ENCODE assay signal across 22 cellular contexts in genomic region chr4:147312376-147313046, GRCh38.
A peak's percentile ranks its signal among the peaks of the same experiment; 100 is the strongest.
DNase-seq lines count a peak whose midpoint lies in the region; TF ChIP-seq lines count a peak whose summit lies in the region.
"Had no signal": no experiment of that assay in that cellular context is flagged by ENCODE, and none has a peak within 500 bp of the region (broad histone marks: within the 10 kb centered on the region; RNA-seq: fewer than 3 reads in every experiment).

No MANE protein-coding gene starts in this region.

- H3K9me3 ChIP-seq in SJCRH30 (replicated peaks) (no peaks in the 10 kb centered on the region), osteoblast (ENCODE audit: low read depth, low read length) (no peaks in the 10 kb centered on the region)
- H3K9me3 ChIP-seq: heart left ventricle, testis had no signal

- H4K20me1 ChIP-seq in osteoblast (ENCODE audit: insufficient read depth, low read length), result no peaks in the 10 kb centered on the region

- in situ Hi-C loops in ACHN (cut with HindIII; ENCODE audit: low pct_ligation_motif_present, low pct_unique_long_range_greater_than_20kb, low sequenced_read_pairs), result no loop called here

- H3K27me3 ChIP-seq in SJCRH30 (no peaks in the 10 kb centered on the region), osteoblast (ENCODE audit: insufficient read depth, low read length) (no peaks in the 10 kb centered on the region)
- H3K27me3 ChIP-seq: heart left ventricle, testis had no signal

- H3K4me1 ChIP-seq in SJCRH30 (peaks cover 6% of the 10 kb centered on the region), osteoblast (ENCODE audit: insufficient read depth, low read length) (peaks cover 3% of the 10 kb centered on the region)
- H3K4me1 ChIP-seq: heart left ventricle, testis had no signal

- H3K27ac ChIP-seq in SJCRH30 (no peak overlapping the region; the same call in 1 of the 2 replicates), osteoblast (ENCODE audit: low read depth, low read length) (no peak overlapping the region)
- H3K27ac ChIP-seq: heart left ventricle, testis had no signal

- peak; percentile 17 for DNase-seq in COLO829 (ENCODE audit: low spot score)
- DNase-seq in SJCRH30, result peak; percentile 9 to 42
- DNase-seq in fibroblast of villous mesenchyme (ENCODE audit: low read depth), result peak; percentile 88
- no peak for DNase-seq in osteoblast (ENCODE audit: insufficient read length, low spot score, missing footprints)
- DNase-seq in HuH-7.5 (ENCODE audit: low spot score), result no peak
- no peak for DNase-seq in SIG-M5 treated with dmso at 0.1 percent for 504 hours (lab: John Stamatoyannopoulos, UW; ENCODE audit: unreplicated experiment)
- no peak for DNase-seq in ACHN
- no peak for DNase-seq in COR-L47 (lab: John Stamatoyannopoulos, UW)
- DNase-seq: activated CD8-positive, alpha-beta memory T cell treated with anti-CD3 and anti-CD28 coated beads, Interleukin-2, amount 10 ng/mL, durations not matched to agents 7 days and 5 days; activated naive CD4-positive, alpha-beta T cell; caudate nucleus; heart left ventricle; left cardiac atrium; naive thymus-derived CD8-positive, alpha-beta T cell; NCI-H2029 treated with DMSO at 0.1 percent for 48 hours; NCI-H82; right cardiac atrium; RPMI8226; stimulated activated CD4-positive, alpha-beta T cell treated with anti-CD3 and anti-CD28 coated beads, Interleukin-2, amount 100 ng/mL, for 48 hours; stimulated activated CD8-positive, alpha-beta memory T cell treated with anti-CD3 and anti-CD28 coated beads, Interleukin-4, amount 100 ng/mL, for 48 hours; T-helper 1 cell; testis had no signal

- no peak overlapping the region; the same call in 1 of the 2 replicates for H3K4me3 ChIP-seq in SJCRH30
- no peak overlapping the region for H3K4me3 ChIP-seq in fibroblast of villous mesenchyme (ENCODE audit: low read depth, low read length)
- H3K4me3 ChIP-seq in osteoblast (ENCODE audit: insufficient read depth, low read length), result no peak overlapping the region
- H3K4me3 ChIP-seq: heart left ventricle, testis had no signal

- no peak for TF ChIP-seq CTCF in fibroblast of villous mesenchyme (IDR thresholded peaks at IDR 0.05; ENCODE audit: insufficient read depth, low read depth, low read length)
- no peak for TF ChIP-seq CTCF in osteoblast (IDR thresholded peaks at IDR 0.05; ENCODE audit: extremely low read depth, low read depth, low read length)

- no peaks in the 10 kb centered on the region for H3K36me3 ChIP-seq in SJCRH30
- no peaks in the 10 kb centered on the region for H3K36me3 ChIP-seq in osteoblast (ENCODE audit: insufficient read depth, low read length)
- H3K36me3 ChIP-seq: heart left ventricle had no signal

- peak overlapping the region; percentile 27 for H2AFZ ChIP-seq in osteoblast (ENCODE audit: low read length)

- H3K4me2 ChIP-seq in osteoblast (ENCODE audit: insufficient read depth, low read length), result peak overlapping the region; percentile 12

- H3K79me2 ChIP-seq in osteoblast (ENCODE audit: insufficient read depth, low read length), result no peaks in the 10 kb centered on the region

Comparison
In these comparisons a context has a peak if more than half of its experiments do, and no peak if none do; other contexts are left out.
1. DNase-seq: peak in COLO829 (single experiment), SJCRH30 (2 of 2) and fibroblast of villous mesenchyme (single experiment); none in osteoblast (single experiment), HuH-7.5 (single experiment), SIG-M5 treated with dmso at 0.1 percent for 504 hours (single experiment), ACHN (single experiment) and COR-L47 (single experiment).